Comparison of ENCODE assay signal across 24 cellular contexts in genomic region chr17:19663097-19663496, GRCh38. TPM values are rescaled to one million over a fixed set of nuclear protein-coding genes. Genes with fewer than 3 reads are reported as not detected.
"Had no signal": no experiment of that assay in that cellular context is flagged by ENCODE, and none has a peak within 500 bp of the region (broad histone marks: within the 10 kb centered on the region; RNA-seq: fewer than 3 reads in every experiment).

No MANE protein-coding gene starts in this region.

- H3K4me3 ChIP-seq: SJCRH30 had no signal

- H3K9me3 ChIP-seq: SJCRH30 had no signal

- H3K27ac ChIP-seq: KMS-11, SJCRH30 had no signal

- H3K4me2 ChIP-seq: KMS-11 had no signal

- DNase-seq: Kasumi-1, MM.1S, NCI-H1092 treated with DMSO at 0.1 percent for 48 hours, NCI-H1436, NCI-H187, NCI-H2029 treated with DMSO at 0.1 percent for 48 hours, NCI-H2171 treated with DMSO at 0.1 percent for 48 hours, NCI-H345, NCI-H524, NCI-H526 treated with DMSO at 0.1 percent for 48 hours, NCI-H774, PC-3, SHP77 treated with DMSO at 0.1 percent for 48 hours, SJCRH30, T-helper 1 cell had no signal

- H3K4me1 ChIP-seq: SJCRH30 had no signal

- ATAC-seq: Panc1, PC-3, Right ventricle myocardium inferior, SK-N-SH treated with all-trans-retinoic acid at 6 μM for 48 hours had no signal

- H3K9ac ChIP-seq: KMS-11 had no signal

- H3K27me3 ChIP-seq: SJCRH30 had no signal

RNA-seq across cellular contexts. Expression of gene SLC47A2, which starts 53.3 kb away (rescaled TPM):
- total RNA-seq: HT1080, M059J, NCI-H460, OCI-LY7, PC-3, Right ventricle myocardium inferior, RPMI7951, SJCRH30 had no signal
